Comparison of ENCODE assay signal across 23 cellular contexts in genomic region chr1:64114012-64114525, GRCh38.
"Had no signal": no experiment of that assay in that cellular context is flagged by ENCODE, and none has a peak within 500 bp of the region (broad histone marks: within the 10 kb centered on the region; RNA-seq: fewer than 3 reads in every experiment).

No MANE protein-coding gene starts in this region.

- H3K27ac ChIP-seq: heart left ventricle, left lung, lower lobe of right lung, neutrophil, right atrium auricular region, sigmoid colon, skin epidermis, testis, transverse colon had no signal

- H3K4me3 Mint-ChIP-seq: central memory CD8-positive, alpha-beta T cell; naive thymus-derived CD4-positive, alpha-beta T cell; nephron progenitor cell; stimulated activated naive B cell treated with anti-CD40 and anti-IgM and Interleukin-4, amounts not matched to agents 10 μg/mL and 1 μg/mL and 100 μg/mL, for 72 hours; stimulated activated naive CD8-positive, alpha-beta T cell treated with anti-CD3 and anti-CD28 coated beads, Interleukin-15, amount 100 ng/mL, for 72 hours had no signal

- DNase-seq: effector memory CD4-positive, alpha-beta T cell; heart left ventricle; hippocampal formation; left lung; lower lobe of right lung; naive thymus-derived CD4-positive, alpha-beta T cell; nephron progenitor cell; posterior cingulate gyrus; sigmoid colon; stimulated activated CD4-positive, alpha-beta T cell treated with anti-CD3 and anti-CD28 coated beads, Interleukin-2, amount 100 ng/mL, for 24 hours; stimulated activated CD4-positive, alpha-beta T cell treated with anti-CD3 and anti-CD28 coated beads, Interleukin-4, amount 100 ng/mL, for 4 hours; stimulated activated naive B cell treated with anti-CD40 and anti-IgM and Interleukin-4, amounts not matched to agents 10 μg/mL and 1 μg/mL and 100 μg/mL, for 72 hours; stimulated activated naive CD8-positive, alpha-beta T cell treated with anti-CD3 and anti-CD28 coated beads, Interleukin-15, amount 100 ng/mL, for 72 hours; testis; transverse colon had no signal

- FAIRE-seq: endothelial cell of umbilical vein, frontal cortex, islet of Langerhans, urothelium cell line had no signal

- H3K27ac Mint-ChIP-seq: naive thymus-derived CD4-positive, alpha-beta T cell; nephron progenitor cell; stimulated activated naive B cell treated with anti-CD40 and anti-IgM and Interleukin-4, amounts not matched to agents 10 μg/mL and 1 μg/mL and 100 μg/mL, for 72 hours; stimulated activated naive CD8-positive, alpha-beta T cell treated with anti-CD3 and anti-CD28 coated beads, Interleukin-15, amount 100 ng/mL, for 72 hours had no signal

- H3K27me3 ChIP-seq: heart left ventricle, left lung, neutrophil, right atrium auricular region, sigmoid colon, testis, transverse colon had no signal

- H3K9me3 Mint-ChIP-seq: central memory CD8-positive, alpha-beta T cell; naive thymus-derived CD4-positive, alpha-beta T cell; nephron progenitor cell; stimulated activated naive B cell treated with anti-CD40 and anti-IgM and Interleukin-4, amounts not matched to agents 10 μg/mL and 1 μg/mL and 100 μg/mL, for 72 hours; stimulated activated naive CD8-positive, alpha-beta T cell treated with anti-CD3 and anti-CD28 coated beads, Interleukin-15, amount 100 ng/mL, for 72 hours had no signal

- H3K4me1 ChIP-seq: left lung, lower lobe of right lung, sigmoid colon, testis, transverse colon had no signal

- H3K36me3 Mint-ChIP-seq: naive thymus-derived CD4-positive, alpha-beta T cell; stimulated activated naive B cell treated with anti-CD40 and anti-IgM and Interleukin-4, amounts not matched to agents 10 μg/mL and 1 μg/mL and 100 μg/mL, for 72 hours had no signal

- H3K27me3 Mint-ChIP-seq: stimulated activated naive B cell treated with anti-CD40 and anti-IgM and Interleukin-4, amounts not matched to agents 10 μg/mL and 1 μg/mL and 100 μg/mL, for 72 hours had no signal

- H3K9me3 ChIP-seq: heart left ventricle, left lung, lower lobe of right lung, neutrophil, right atrium auricular region, sigmoid colon, testis, transverse colon had no signal

- H3K36me3 ChIP-seq: heart left ventricle, left lung, lower lobe of right lung, neutrophil, right atrium auricular region, sigmoid colon, transverse colon had no signal

- H3K4me3 ChIP-seq: heart left ventricle, left lung, lower lobe of right lung, right atrium auricular region, sigmoid colon, skin epidermis, testis, transverse colon had no signal

- H3K4me1 Mint-ChIP-seq: central memory CD8-positive, alpha-beta T cell; naive thymus-derived CD4-positive, alpha-beta T cell; nephron progenitor cell; stimulated activated naive CD8-positive, alpha-beta T cell treated with anti-CD3 and anti-CD28 coated beads, Interleukin-15, amount 100 ng/mL, for 72 hours had no signal
